In the genomic region with DNA sequence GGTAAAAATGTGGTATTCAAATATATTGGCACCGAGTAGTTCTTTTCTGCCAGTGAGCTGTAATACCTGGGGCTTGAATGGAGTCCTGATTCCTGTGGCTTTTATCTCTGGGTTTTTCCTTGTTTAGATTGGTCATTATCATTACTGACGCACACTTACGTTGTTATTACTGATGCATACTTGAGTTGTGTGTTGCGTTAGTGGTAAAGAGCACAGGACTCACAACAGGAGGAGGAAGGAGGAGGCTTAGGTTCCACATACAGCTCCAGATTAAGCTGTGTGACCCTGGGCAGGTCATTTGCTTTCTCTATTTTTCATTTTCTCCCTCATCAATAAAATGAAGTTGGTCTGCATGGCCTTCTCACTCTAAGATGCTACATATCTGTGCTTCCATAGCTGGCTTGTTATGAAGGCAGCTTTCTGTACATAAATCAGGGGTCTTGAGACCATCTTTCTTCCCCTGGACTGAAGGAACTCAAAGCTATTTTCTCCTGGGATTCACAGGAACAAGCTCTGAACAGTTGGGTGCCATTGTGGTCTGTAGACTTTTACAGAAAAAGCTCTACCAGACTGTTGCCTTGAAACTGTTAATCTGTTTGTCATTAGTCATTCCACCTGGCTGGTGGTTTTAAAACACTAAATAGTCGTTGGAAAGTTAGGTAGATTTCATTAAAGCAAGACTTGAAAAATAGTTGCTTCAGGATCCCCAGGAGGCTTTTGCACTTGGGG, we compare ENCODE assay signal across 1 cellular context.
TF ChIP-seq lines count a peak whose summit lies in the region.

No MANE protein-coding gene starts in this region.

TF ChIP-seq in neural cell, 6 proteins besides CTCF, POLR2A, EP300 and RAD21 (continued from another document):
- TF ChIP-seq, protein P1, sequence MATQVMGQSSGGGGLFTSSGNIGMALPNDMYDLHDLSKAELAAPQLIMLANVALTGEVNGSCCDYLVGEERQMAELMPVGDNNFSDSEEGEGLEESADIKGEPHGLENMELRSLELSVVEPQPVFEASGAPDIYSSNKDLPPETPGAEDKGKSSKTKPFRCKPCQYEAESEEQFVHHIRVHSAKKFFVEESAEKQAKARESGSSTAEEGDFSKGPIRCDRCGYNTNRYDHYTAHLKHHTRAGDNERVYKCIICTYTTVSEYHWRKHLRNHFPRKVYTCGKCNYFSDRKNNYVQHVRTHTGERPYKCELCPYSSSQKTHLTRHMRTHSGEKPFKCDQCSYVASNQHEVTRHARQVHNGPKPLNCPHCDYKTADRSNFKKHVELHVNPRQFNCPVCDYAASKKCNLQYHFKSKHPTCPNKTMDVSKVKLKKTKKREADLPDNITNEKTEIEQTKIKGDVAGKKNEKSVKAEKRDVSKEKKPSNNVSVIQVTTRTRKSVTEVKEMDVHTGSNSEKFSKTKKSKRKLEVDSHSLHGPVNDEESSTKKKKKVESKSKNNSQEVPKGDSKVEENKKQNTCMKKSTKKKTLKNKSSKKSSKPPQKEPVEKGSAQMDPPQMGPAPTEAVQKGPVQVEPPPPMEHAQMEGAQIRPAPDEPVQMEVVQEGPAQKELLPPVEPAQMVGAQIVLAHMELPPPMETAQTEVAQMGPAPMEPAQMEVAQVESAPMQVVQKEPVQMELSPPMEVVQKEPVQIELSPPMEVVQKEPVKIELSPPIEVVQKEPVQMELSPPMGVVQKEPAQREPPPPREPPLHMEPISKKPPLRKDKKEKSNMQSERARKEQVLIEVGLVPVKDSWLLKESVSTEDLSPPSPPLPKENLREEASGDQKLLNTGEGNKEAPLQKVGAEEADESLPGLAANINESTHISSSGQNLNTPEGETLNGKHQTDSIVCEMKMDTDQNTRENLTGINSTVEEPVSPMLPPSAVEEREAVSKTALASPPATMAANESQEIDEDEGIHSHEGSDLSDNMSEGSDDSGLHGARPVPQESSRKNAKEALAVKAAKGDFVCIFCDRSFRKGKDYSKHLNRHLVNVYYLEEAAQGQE (IDR thresholded peaks at IDR 0.05; ENCODE audit: borderline replicate concordance) = no peak
- no peak for TF ChIP-seq EZH2 (IDR thresholded peaks at IDR 0.05; ENCODE audit: borderline replicate concordance, insufficient read depth, low read length, poor library complexity, severe bottlenecking)
- no peak for TF ChIP-seq SMC3 (conservative IDR thresholded peaks at IDR 0.05; ENCODE audit: poor library complexity)
- TF ChIP-seq POLR2AphosphoS5 (IDR thresholded peaks at IDR 0.05) = no peak
- no peak for TF ChIP-seq TAF1 (IDR thresholded peaks at IDR 0.05; ENCODE audit: low read depth)
TF ChIP-seq in neural cell: peak in this region for 0.
